1 cellular context compared by ENCODE assay signal in the genomic region with DNA sequence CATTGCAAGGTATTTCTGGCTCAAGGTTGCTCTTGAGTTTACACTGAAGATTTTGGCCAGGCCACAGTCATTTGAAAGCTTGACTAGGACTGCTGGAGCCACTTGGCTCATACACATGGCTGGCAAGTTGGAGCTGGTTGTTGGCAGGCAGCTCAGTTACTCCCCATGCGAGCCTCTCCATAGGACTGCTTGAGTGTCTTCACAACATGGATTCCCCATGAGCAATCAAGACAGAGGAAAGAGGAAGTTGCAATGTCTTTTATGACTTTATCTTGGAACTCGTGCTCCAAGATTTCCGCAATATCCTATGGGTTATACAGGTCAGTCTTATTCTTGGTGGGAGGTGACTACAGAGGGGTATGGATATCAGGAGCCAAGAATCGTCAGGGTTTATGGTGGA.
TF ChIP-seq lines count a peak whose summit lies in the region.

No MANE protein-coding gene starts in this region.

TF ChIP-seq in K562, 482 proteins besides CTCF, POLR2A, EP300 and RAD21 (continues in another document):
- TF ChIP-seq, protein P1, sequence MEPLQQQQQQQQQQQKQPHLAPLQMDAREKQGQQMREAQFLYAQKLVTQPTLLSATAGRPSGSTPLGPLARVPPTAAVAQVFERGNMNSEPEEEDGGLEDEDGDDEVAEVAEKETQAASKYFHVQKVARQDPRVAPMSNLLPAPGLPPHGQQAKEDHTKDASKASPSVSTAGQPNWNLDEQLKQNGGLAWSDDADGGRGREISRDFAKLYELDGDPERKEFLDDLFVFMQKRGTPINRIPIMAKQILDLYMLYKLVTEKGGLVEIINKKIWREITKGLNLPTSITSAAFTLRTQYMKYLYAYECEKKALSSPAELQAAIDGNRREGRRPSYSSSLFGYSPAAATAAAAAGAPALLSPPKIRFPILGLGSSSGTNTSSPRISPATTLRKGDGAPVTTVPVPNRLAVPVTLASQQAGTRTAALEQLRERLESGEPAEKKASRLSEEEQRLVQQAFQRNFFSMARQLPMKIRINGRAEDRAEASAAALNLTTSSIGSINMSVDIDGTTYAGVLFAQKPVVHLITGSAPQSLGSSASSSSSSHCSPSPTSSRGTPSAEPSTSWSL (CRISPR knock-in tag; IDR thresholded peaks at IDR 0.05; ENCODE audit: borderline replicate concordance), result no peak
- TF ChIP-seq NCOA2 (IDR thresholded peaks at IDR 0.05; ENCODE audit: partially characterized antibody in 2 of 2) (no peak), TCF3 (CRISPR knock-in tag; IDR thresholded peaks at IDR 0.05) (no peak), JUND (IDR thresholded peaks at IDR 0.05; ENCODE audit: borderline replicate concordance, low read depth, low read length) (no peak), JUND (tag; IDR thresholded peaks at IDR 0.05; ENCODE audit: borderline replicate concordance, low read depth, low read length) (no peak), ADNP (tag; IDR thresholded peaks at IDR 0.05) (no peak), ARNT (IDR thresholded peaks at IDR 0.05) (no peak), ETV5 (CRISPR knock-in tag; IDR thresholded peaks at IDR 0.05; ENCODE audit: low read depth) (no peak), ZNF124 (CRISPR knock-in tag; IDR thresholded peaks at IDR 0.05) (no peak), ZNF766 (CRISPR knock-in tag; conservative IDR thresholded peaks at IDR 0.05) (peak; percentile 83), ZNF175 (CRISPR knock-in tag; IDR thresholded peaks at IDR 0.05; ENCODE audit: low read depth) (0 out of 2 replicates have a peak, but pooled peaks have one; percentile 18), PML (IDR thresholded peaks at IDR 0.05; ENCODE audit: low read length) (no peak), SMAD4 (CRISPR knock-in tag; conservative IDR thresholded peaks at IDR 0.05) (no peak), ZNF282 (CRISPR knock-in tag; IDR thresholded peaks at IDR 0.05) (no peak), XRCC3 (IDR thresholded peaks at IDR 0.05) (no peak), ZC3H4 (CRISPR knock-in tag; IDR thresholded peaks at IDR 0.05; ENCODE audit: borderline replicate concordance) (no peak), MYC (IDR thresholded peaks at IDR 0.05; ENCODE audit: low read depth, low read length) (0 out of 2 replicates have a peak, but pooled peaks have one; percentile 28), MYC (CRISPR knock-in tag; IDR thresholded peaks at IDR 0.05; ENCODE audit: borderline replicate concordance, low read depth) (no peak), BDP1 (IDR thresholded peaks at IDR 0.05; ENCODE audit: insufficient read depth, insufficient read length) (no peak), ZNF197 (CRISPR knock-in tag; IDR thresholded peaks at IDR 0.05; ENCODE audit: low read depth) (0 out of 2 replicates have a peak, but pooled peaks have one; percentile 21), ZNF274 (IDR thresholded peaks at IDR 0.05; ENCODE audit: borderline replicate concordance, low read depth, low read length) (no peak), GABPB1 (CRISPR knock-in tag; IDR thresholded peaks at IDR 0.05) (no peak), CEBPB (tag; IDR thresholded peaks at IDR 0.05) (peak; percentile 76; the same call in 1 of the 2 replicates), ZNF384 (IDR thresholded peaks at IDR 0.05; ENCODE audit: low read depth, low read length) (no peak), XRCC4 (IDR thresholded peaks at IDR 0.05; ENCODE audit: extremely low read depth, insufficient read depth, insufficient read length) (no peak), ZKSCAN8 (CRISPR knock-in tag; IDR thresholded peaks at IDR 0.05) (no peak), TCFL5 (CRISPR knock-in tag; conservative IDR thresholded peaks at IDR 0.05) (no peak), SPI1 (IDR thresholded peaks at IDR 0.05; ENCODE audit: borderline replicate concordance, low read depth, low read length) (peak; percentile 83), ZNF79 (CRISPR knock-in tag; IDR thresholded peaks at IDR 0.05; ENCODE audit: low read depth) (no peak), ZKSCAN3 (CRISPR knock-in tag; IDR thresholded peaks at IDR 0.05) (no peak), HDAC8 (tag; IDR thresholded peaks at IDR 0.05) (no peak), ZNF133 (CRISPR knock-in tag; IDR thresholded peaks at IDR 0.05) (no peak), NELFE (IDR thresholded peaks at IDR 0.05; ENCODE audit: insufficient read depth, insufficient read length) (no peak), SETDB1 (IDR thresholded peaks at IDR 0.05; ENCODE audit: low read length) (no peak), TEAD4 (IDR thresholded peaks at IDR 0.05; ENCODE audit: low read length) (peak; percentile 15; the same call in 1 of the 2 replicates), TEAD4 (CRISPR knock-in tag; IDR thresholded peaks at IDR 0.05; ENCODE audit: borderline replicate concordance) (no peak), SNIP1 (IDR thresholded peaks at IDR 0.05; ENCODE audit: low read depth) (no peak), IFI16 (CRISPR knock-in tag; IDR thresholded peaks at IDR 0.05) (no peak), ZSCAN29 (IDR thresholded peaks at IDR 0.05) (no peak), NEUROD1 (IDR thresholded peaks at IDR 0.05; ENCODE audit: borderline replicate concordance, low read depth, low read length, partially characterized antibody) (no peak), FOXJ3 (CRISPR knock-in tag; IDR thresholded peaks at IDR 0.05) (no peak), MCM7 (IDR thresholded peaks at IDR 0.05) (no peak), HNRNPLL (IDR thresholded peaks at IDR 0.05; ENCODE audit: low read depth, low read length, poor library complexity, severe bottlenecking) (no peak), NONO (IDR thresholded peaks at IDR 0.05; ENCODE audit: low read depth in 2 of 2, low read length in 1 of 2) (no peak), HCFC1 (IDR thresholded peaks at IDR 0.05; ENCODE audit: low read depth, low read length) (no peak), CCAR2 (IDR thresholded peaks at IDR 0.05; ENCODE audit: low read depth, low read length) (no peak)
- TF ChIP-seq, protein P2, sequence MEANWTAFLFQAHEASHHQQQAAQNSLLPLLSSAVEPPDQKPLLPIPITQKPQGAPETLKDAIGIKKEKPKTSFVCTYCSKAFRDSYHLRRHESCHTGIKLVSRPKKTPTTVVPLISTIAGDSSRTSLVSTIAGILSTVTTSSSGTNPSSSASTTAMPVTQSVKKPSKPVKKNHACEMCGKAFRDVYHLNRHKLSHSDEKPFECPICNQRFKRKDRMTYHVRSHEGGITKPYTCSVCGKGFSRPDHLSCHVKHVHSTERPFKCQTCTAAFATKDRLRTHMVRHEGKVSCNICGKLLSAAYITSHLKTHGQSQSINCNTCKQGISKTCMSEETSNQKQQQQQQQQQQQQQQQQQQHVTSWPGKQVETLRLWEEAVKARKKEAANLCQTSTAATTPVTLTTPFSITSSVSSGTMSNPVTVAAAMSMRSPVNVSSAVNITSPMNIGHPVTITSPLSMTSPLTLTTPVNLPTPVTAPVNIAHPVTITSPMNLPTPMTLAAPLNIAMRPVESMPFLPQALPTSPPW (CRISPR knock-in tag; IDR thresholded peaks at IDR 0.05), result no peak
- TF ChIP-seq, protein P3, sequence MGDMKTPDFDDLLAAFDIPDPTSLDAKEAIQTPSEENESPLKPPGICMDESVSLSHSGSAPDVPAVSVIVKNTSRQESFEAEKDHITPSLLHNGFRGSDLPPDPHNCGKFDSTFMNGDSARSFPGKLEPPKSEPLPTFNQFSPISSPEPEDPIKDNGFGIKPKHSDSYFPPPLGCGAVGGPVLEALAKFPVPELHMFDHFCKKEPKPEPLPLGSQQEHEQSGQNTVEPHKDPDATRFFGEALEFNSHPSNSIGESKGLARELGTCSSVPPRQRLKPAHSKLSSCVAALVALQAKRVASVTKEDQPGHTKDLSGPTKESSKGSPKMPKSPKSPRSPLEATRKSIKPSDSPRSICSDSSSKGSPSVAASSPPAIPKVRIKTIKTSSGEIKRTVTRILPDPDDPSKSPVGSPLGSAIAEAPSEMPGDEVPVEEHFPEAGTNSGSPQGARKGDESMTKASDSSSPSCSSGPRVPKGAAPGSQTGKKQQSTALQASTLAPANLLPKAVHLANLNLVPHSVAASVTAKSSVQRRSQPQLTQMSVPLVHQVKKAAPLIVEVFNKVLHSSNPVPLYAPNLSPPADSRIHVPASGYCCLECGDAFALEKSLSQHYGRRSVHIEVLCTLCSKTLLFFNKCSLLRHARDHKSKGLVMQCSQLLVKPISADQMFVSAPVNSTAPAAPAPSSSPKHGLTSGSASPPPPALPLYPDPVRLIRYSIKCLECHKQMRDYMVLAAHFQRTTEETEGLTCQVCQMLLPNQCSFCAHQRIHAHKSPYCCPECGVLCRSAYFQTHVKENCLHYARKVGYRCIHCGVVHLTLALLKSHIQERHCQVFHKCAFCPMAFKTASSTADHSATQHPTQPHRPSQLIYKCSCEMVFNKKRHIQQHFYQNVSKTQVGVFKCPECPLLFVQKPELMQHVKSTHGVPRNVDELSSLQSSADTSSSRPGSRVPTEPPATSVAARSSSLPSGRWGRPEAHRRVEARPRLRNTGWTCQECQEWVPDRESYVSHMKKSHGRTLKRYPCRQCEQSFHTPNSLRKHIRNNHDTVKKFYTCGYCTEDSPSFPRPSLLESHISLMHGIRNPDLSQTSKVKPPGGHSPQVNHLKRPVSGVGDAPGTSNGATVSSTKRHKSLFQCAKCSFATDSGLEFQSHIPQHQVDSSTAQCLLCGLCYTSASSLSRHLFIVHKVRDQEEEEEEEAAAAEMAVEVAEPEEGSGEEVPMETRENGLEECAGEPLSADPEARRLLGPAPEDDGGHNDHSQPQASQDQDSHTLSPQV (IDR thresholded peaks at IDR 0.05), result no peak
- TF ChIP-seq, protein P4, sequence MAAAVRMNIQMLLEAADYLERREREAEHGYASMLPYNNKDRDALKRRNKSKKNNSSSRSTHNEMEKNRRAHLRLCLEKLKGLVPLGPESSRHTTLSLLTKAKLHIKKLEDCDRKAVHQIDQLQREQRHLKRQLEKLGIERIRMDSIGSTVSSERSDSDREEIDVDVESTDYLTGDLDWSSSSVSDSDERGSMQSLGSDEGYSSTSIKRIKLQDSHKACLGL (CRISPR knock-in tag; IDR thresholded peaks at IDR 0.05; ENCODE audit: borderline replicate concordance, poor library complexity, severe bottlenecking), result no peak
- TF ChIP-seq, protein P5, sequence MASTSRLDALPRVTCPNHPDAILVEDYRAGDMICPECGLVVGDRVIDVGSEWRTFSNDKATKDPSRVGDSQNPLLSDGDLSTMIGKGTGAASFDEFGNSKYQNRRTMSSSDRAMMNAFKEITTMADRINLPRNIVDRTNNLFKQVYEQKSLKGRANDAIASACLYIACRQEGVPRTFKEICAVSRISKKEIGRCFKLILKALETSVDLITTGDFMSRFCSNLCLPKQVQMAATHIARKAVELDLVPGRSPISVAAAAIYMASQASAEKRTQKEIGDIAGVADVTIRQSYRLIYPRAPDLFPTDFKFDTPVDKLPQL (IDR thresholded peaks at IDR 0.05; ENCODE audit: extremely low read depth, insufficient read length), result no peak
- TF ChIP-seq, protein P6, sequence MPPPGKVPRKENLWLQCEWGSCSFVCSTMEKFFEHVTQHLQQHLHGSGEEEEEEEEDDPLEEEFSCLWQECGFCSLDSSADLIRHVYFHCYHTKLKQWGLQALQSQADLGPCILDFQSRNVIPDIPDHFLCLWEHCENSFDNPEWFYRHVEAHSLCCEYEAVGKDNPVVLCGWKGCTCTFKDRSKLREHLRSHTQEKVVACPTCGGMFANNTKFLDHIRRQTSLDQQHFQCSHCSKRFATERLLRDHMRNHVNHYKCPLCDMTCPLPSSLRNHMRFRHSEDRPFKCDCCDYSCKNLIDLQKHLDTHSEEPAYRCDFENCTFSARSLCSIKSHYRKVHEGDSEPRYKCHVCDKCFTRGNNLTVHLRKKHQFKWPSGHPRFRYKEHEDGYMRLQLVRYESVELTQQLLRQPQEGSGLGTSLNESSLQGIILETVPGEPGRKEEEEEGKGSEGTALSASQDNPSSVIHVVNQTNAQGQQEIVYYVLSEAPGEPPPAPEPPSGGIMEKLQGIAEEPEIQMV (tag; conservative IDR thresholded peaks at IDR 0.05; ENCODE audit: low read depth), result no peak
- TF ChIP-seq, protein P7, sequence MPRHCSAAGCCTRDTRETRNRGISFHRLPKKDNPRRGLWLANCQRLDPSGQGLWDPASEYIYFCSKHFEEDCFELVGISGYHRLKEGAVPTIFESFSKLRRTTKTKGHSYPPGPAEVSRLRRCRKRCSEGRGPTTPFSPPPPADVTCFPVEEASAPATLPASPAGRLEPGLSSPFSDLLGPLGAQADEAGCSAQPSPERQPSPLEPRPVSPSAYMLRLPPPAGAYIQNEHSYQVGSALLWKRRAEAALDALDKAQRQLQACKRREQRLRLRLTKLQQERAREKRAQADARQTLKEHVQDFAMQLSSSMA (CRISPR knock-in tag; IDR thresholded peaks at IDR 0.05), result no peak
- TF ChIP-seq, protein P8, sequence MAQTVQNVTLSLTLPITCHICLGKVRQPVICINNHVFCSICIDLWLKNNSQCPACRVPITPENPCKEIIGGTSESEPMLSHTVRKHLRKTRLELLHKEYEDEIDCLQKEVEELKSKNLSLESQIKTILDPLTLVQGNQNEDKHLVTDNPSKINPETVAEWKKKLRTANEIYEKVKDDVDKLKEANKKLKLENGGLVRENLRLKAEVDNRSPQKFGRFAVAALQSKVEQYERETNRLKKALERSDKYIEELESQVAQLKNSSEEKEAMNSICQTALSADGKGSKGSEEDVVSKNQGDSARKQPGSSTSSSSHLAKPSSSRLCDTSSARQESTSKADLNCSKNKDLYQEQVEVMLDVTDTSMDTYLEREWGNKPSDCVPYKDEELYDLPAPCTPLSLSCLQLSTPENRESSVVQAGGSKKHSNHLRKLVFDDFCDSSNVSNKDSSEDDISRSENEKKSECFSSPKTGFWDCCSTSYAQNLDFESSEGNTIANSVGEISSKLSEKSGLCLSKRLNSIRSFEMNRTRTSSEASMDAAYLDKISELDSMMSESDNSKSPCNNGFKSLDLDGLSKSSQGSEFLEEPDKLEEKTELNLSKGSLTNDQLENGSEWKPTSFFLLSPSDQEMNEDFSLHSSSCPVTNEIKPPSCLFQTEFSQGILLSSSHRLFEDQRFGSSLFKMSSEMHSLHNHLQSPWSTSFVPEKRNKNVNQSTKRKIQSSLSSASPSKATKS (CRISPR knock-in tag; IDR thresholded peaks at IDR 0.05), result no peak
- TF ChIP-seq, protein P9, sequence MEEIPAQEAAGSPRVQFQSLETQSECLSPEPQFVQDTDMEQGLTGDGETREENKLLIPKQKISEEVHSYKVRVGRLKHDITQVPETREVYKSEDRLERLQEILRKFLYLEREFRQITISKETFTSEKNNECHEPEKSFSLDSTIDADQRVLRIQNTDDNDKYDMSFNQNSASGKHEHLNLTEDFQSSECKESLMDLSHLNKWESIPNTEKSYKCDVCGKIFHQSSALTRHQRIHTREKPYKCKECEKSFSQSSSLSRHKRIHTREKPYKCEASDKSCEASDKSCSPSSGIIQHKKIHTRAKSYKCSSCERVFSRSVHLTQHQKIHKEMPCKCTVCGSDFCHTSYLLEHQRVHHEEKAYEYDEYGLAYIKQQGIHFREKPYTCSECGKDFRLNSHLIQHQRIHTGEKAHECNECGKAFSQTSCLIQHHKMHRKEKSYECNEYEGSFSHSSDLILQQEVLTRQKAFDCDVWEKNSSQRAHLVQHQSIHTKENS (CRISPR knock-in tag; IDR thresholded peaks at IDR 0.05), result no peak
- TF ChIP-seq, protein P10, sequence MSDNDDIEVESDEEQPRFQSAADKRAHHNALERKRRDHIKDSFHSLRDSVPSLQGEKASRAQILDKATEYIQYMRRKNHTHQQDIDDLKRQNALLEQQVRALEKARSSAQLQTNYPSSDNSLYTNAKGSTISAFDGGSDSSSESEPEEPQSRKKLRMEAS (CRISPR knock-in tag; IDR thresholded peaks at IDR 0.05), result peak; percentile 23; the same call in 1 of the 2 replicates
- TF ChIP-seq, protein P11, sequence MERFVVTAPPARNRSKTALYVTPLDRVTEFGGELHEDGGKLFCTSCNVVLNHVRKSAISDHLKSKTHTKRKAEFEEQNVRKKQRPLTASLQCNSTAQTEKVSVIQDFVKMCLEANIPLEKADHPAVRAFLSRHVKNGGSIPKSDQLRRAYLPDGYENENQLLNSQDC (CRISPR knock-in tag; IDR thresholded peaks at IDR 0.05), result no peak
